ENCODE assay signal across 24 cellular contexts in the genomic region with DNA sequence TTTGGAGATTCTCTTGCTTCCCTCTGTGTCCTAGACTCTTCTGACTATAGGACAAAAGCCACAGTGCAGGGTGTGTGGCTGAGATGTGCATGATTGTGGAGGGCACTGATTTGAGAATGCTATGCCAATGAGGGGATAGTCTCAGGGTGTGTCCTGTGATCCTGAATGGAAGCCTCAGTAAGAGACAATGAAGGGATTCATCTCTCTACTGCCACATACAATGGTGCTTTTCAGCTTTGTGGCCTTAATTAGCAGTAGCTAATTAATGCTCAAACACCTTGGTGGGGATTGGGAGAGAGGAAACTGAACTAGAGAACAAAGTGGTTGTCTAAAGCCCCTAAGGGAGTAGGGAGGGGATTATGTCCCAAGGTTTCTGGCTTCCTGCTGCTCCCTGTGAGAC.
A peak's percentile ranks its signal among the peaks of the same experiment; 100 is the strongest.
DNase-seq lines count a peak whose midpoint lies in the region; ATAC-seq, FAIRE-seq and TF ChIP-seq lines count a peak whose summit lies in the region.
"Had no signal": no experiment of that assay in that cellular context is flagged by ENCODE, and none has a peak within 500 bp of the region (broad histone marks: within the 10 kb centered on the region; RNA-seq: fewer than 3 reads in every experiment).

No MANE protein-coding gene starts in this region.

- H3K4me1 ChIP-seq in endodermal cell (ENCODE audit: control insufficient read depth, insufficient read depth, low read length) (peaks cover 8% of the 10 kb centered on the region), neuronal stem cell (ENCODE audit: control insufficient read depth in 2 of 2, insufficient read depth in 1 of 2, low read depth in 1 of 2, low read length in 2 of 2) (peaks cover 18 to 24% of the 10 kb centered on the region in 2 donors)
- H3K4me1 ChIP-seq: SJCRH30 had no signal

- DNase-seq in NCI-H82 (lab: John Stamatoyannopoulos, UW) = peak; percentile 43
- DNase-seq in NCI-H82 treated with DMSO at 0.1 percent for 48 hours (lab: John Stamatoyannopoulos, UW; ENCODE audit: unreplicated experiment) = no peak
- DNase-seq in endodermal cell = peak; percentile 45
- peak; percentile 61 for DNase-seq in neuronal stem cell (ENCODE audit: low spot score)
- no peak for DNase-seq in nephron progenitor cell
- DNase-seq in left colon = no peak
- DNase-seq in GM12891 (ENCODE audit: insufficient read length, low spot score) = no peak
- DNase-seq: 8988T; CD8-positive, alpha-beta T cell; DND-41; GDM1; GM23248; KG1; NCI-H1436; NCI-H2081; NCI-H2227 treated with DMSO at 0.1 percent for 48 hours; NCI-H524 treated with DMSO at 0.1 percent for 48 hours; PC-9; SJCRH30 had no signal

- no peaks in the 10 kb centered on the region for H3K36me3 Mint-ChIP-seq in endodermal cell (ENCODE audit: low read depth)
- no peaks in the 10 kb centered on the region for H3K36me3 Mint-ChIP-seq in nephron progenitor cell (ENCODE audit: low read depth)
- H3K36me3 Mint-ChIP-seq: CD8-positive, alpha-beta T cell had no signal

- H2BK120ac ChIP-seq in neuronal stem cell (ENCODE audit: low read depth, low read length) = no peak overlapping the region

- no peak overlapping the region for H3K18ac ChIP-seq in neuronal stem cell (ENCODE audit: low read length)

- no peak overlapping the region for H2BK15ac ChIP-seq in neuronal stem cell (ENCODE audit: low read length)

- TF ChIP-seq CTCF in endodermal cell (conservative IDR thresholded peaks at IDR 0.05) (no peak), nephron progenitor cell (IDR thresholded peaks at IDR 0.05) (no peak)

- ATAC-seq in left colon (no peak), HG02642 (IDR thresholded peaks at IDR 0.05; ENCODE audit: poor library complexity, unreplicated experiment) (no peak)
- ATAC-seq: CD8-positive, alpha-beta T cell; GM12878; HepG2 had no signal

- H2AK5ac ChIP-seq in neuronal stem cell (ENCODE audit: low read depth, low read length) = no peak overlapping the region

- no peak overlapping the region for H3K4me2 ChIP-seq in neuronal stem cell (ENCODE audit: insufficient read depth, low read length, poor library complexity, severe bottlenecking)
- H3K4me2 ChIP-seq: BLaER1, PC-9 had no signal

- H4K8ac ChIP-seq in neuronal stem cell (ENCODE audit: low read depth, low read length) = no peak overlapping the region

- H2BK12ac ChIP-seq in neuronal stem cell (ENCODE audit: low read length) = no peak overlapping the region

- no peak overlapping the region for H2BK5ac ChIP-seq in neuronal stem cell (ENCODE audit: low read length)

- H3K4me3 ChIP-seq in endodermal cell (ENCODE audit: low read length) (no peak overlapping the region), neuronal stem cell (ENCODE audit: low read length in 2 of 2) (no peak overlapping the region)
- H3K4me3 ChIP-seq: BLaER1, GM12878, GM23248, PC-9, SJCRH30 had no signal

- intact Hi-C loops in left colon (cut with DNase I, micrococcal nuclease) = no loop called here

- no peaks in the 10 kb centered on the region for H3K79me1 ChIP-seq in neuronal stem cell (ENCODE audit: low read depth, low read length)

- H3K4me3 Mint-ChIP-seq in endodermal cell (no peak overlapping the region), nephron progenitor cell (no peak overlapping the region)
- H3K4me3 Mint-ChIP-seq: CD8-positive, alpha-beta T cell had no signal

- peaks cover 15% of the 10 kb centered on the region for H3K4me1 Mint-ChIP-seq in endodermal cell
- peaks cover 21% of the 10 kb centered on the region for H3K4me1 Mint-ChIP-seq in nephron progenitor cell

- H3K14ac ChIP-seq in neuronal stem cell (ENCODE audit: low read length) = no peak overlapping the region

- H3K9me3 ChIP-seq in endodermal cell (ENCODE audit: control insufficient read depth, low read length) (no peaks in the 10 kb centered on the region), neuronal stem cell (replicated peaks in 1 of 2; ENCODE audit: control insufficient read depth in 2 of 2, insufficient read depth in 1 of 2, low read depth in 1 of 2, low read length in 2 of 2) (no peaks in the 10 kb centered on the region)
- H3K9me3 ChIP-seq: BLaER1, SJCRH30 had no signal

- H3K27ac Mint-ChIP-seq in endodermal cell = no peak overlapping the region
- H3K27ac Mint-ChIP-seq in nephron progenitor cell = no peak overlapping the region
- H3K27ac Mint-ChIP-seq: CD8-positive, alpha-beta T cell had no signal

- H3K27me3 Mint-ChIP-seq in endodermal cell (ENCODE audit: insufficient read depth) (no peaks in the 10 kb centered on the region), nephron progenitor cell (ENCODE audit: low read depth, poor library complexity) (no peaks in the 10 kb centered on the region)

- no peak overlapping the region for H3K9ac ChIP-seq in endodermal cell (ENCODE audit: extremely low read depth, low read length, poor library complexity, severe bottlenecking)
- no peak overlapping the region for H3K9ac ChIP-seq in neuronal stem cell (ENCODE audit: low read depth, low read length, poor library complexity)
- H3K9ac ChIP-seq: BLaER1, GM23248 had no signal

- no peak for FAIRE-seq in GM12891 (lab: Jason Lieb, UNC)
- FAIRE-seq: GM12878, GM18507, HepG2 had no signal

- H3K27me3 ChIP-seq in endodermal cell (ENCODE audit: control insufficient read depth, insufficient read depth, low read length, poor library complexity, severe bottlenecking) (no peaks in the 10 kb centered on the region), neuronal stem cell (ENCODE audit: control insufficient read depth in 3 of 3, insufficient read depth in 3 of 3, low read depth in 1 of 3, low read length in 3 of 3) (no peaks in the 10 kb centered on the region)
- H3K27me3 ChIP-seq: BLaER1, SJCRH30 had no signal

- H3K4ac ChIP-seq in neuronal stem cell (ENCODE audit: low read length) = no peak overlapping the region

- H3K23ac ChIP-seq in neuronal stem cell (ENCODE audit: low read depth, low read length, poor library complexity) = no peak overlapping the region

- H3K9me3 Mint-ChIP-seq in endodermal cell = no peaks in the 10 kb centered on the region
- no peaks in the 10 kb centered on the region for H3K9me3 Mint-ChIP-seq in nephron progenitor cell
- H3K9me3 Mint-ChIP-seq: CD8-positive, alpha-beta T cell had no signal

- TF ChIP-seq POLR2A in GM12891 (IDR thresholded peaks at IDR 0.05; ENCODE audit: low read depth, low read length) = no peak

- H3K36me3 ChIP-seq in endodermal cell (ENCODE audit: control insufficient read depth, insufficient read depth, low read length) (no peaks in the 10 kb centered on the region), neuronal stem cell (replicated peaks in 1 of 2; ENCODE audit: control insufficient read depth in 2 of 2, insufficient read depth in 2 of 2, low read length in 2 of 2) (no peaks in the 10 kb centered on the region)
- H3K36me3 ChIP-seq: BLaER1, SJCRH30 had no signal

- H3K27ac ChIP-seq in endodermal cell (ENCODE audit: low read depth, low read length) = no peak overlapping the region
- H3K27ac ChIP-seq in neuronal stem cell (replicated peaks; ENCODE audit: low read length) = peak overlapping the region; percentile 81
- H3K27ac ChIP-seq: BLaER1, GM23248, PC-9, SJCRH30 had no signal

- H2AFZ ChIP-seq in neuronal stem cell (ENCODE audit: low read length) = peak overlapping the region; percentile 46
- H2AFZ ChIP-seq: GM23248, PC-9 had no signal

- H4K91ac ChIP-seq in neuronal stem cell (ENCODE audit: low read depth, low read length, poor library complexity) = no peak overlapping the region

TF ChIP-seq in GM12891, 5 proteins besides CTCF, POLR2A, EP300 and RAD21:
- TF ChIP-seq POLR2AphosphoS5 (IDR thresholded peaks at IDR 0.05; ENCODE audit: low read depth, low read length) (no peak), PAX5 (IDR thresholded peaks at IDR 0.05; ENCODE audit: insufficient read depth, low read length, severe bottlenecking) (no peak), TAF1 (IDR thresholded peaks at IDR 0.05; ENCODE audit: low read depth, low read length) (no peak), POU2F2 (IDR thresholded peaks at IDR 0.05; ENCODE audit: low read depth, low read length) (no peak), SPI1 (IDR thresholded peaks at IDR 0.05; ENCODE audit: low read depth, low read length) (no peak)
TF ChIP-seq in GM12891: peak in this region for 0.

Comparison
In these comparisons a context has a peak if more than half of its experiments do, and no peak if none do; other contexts are left out.
1. DNase-seq: peak in NCI-H82 (single experiment), endodermal cell (single experiment) and neuronal stem cell (single experiment); none in NCI-H82 treated with DMSO at 0.1 percent for 48 hours (single experiment), nephron progenitor cell (single experiment), left colon (0 of 2) and GM12891 (single experiment).